ENCODE assay signal across 8 cellular contexts in the genomic region with DNA sequence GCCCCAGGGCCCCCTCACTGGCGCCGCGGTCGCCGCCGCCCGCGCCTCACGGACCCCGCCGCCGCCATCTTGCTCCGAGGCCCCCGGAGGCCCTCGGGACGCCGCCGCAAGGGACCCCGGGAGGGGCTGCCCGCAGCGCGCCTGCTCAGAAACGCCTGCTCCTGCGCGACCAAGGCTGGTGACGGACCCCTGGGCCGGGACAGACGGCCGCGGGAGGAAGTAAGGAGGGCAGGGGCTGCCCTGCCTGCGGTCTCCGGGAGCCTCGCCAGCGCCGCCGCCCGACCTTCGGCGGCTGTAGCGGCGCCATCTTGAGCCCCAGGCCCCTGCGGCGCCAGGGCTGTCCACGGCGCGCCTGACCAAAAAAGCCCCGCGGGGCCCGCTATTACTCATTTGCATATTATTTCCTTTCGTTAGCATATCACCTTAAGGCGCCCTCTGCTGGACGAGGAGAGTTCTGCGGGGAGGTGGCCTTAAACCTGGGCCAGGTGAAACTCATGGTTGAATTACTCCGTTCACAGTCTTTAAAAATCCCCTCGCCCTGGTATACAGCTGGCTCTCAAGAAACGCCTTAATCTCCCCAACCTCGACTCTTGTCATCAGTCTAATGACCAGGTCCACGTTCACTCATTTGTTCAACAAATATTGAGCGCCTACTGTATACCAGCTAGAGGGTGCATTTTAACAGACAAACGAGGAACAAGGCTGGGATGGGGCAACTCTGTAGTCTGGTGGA. TPM values are rescaled to one million over a fixed set of nuclear protein-coding genes. Genes with fewer than 3 reads are reported as not detected.
DNase-seq lines count a peak whose midpoint lies in the region; ATAC-seq and TF ChIP-seq lines count a peak whose summit lies in the region.

A gene with protein sequence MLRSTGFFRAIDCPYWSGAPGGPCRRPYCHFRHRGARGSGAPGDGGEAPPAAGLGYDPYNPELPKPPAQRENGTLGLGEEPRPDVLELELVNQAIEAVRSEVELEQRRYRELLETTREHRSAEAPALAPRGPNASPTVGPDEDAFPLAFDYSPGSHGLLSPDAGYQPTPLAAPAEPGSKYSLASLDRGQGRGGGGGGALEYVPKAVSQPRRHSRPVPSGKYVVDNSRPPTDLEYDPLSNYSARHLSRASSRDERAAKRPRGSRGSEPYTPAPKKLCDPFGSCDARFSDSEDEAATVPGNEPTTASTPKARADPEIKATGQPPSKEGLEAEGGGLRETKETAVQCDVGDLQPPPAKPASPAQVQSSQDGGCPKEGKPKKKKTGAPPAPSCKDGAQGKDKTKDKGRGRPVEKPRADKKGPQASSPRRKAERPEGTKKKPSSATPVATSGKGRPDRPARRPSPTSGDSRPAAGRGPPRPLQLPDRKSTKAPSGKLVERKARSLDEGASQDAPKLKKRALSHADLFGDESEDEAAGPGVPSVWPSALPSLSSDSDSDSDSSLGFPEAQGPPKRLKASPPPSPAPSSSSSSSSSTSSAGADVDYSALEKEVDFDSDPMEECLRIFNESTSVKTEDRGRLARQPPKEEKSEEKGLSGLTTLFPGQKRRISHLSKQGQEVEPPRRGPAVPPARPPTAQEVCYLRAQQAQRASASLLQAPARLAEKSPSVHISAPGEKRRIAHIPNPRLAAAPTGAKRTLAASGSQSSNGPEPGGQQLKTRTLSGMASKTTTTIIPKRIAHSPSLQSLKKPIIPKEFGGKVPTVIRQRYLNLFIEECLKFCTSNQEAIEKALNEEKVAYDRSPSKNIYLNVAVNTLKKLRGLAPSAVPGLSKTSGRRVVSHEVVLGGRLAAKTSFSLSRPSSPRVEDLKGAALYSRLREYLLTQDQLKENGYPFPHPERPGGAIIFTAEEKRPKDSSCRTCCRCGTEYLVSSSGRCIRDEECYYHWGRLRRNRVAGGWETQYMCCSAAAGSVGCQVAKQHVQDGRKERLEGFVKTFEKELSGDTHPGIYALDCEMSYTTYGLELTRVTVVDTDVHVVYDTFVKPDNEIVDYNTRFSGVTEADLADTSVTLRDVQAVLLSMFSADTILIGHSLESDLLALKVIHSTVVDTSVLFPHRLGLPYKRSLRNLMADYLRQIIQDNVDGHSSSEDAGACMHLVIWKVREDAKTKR (minus strand): TSS at position 85 of the 733 bp plus-strand sequence. CDS start 125 bp downstream, outside the sequence.

- peak within 1 kb of the TSS; percentile 99 for H3K9ac ChIP-seq in BLaER1

- ATAC-seq in HG03469 (IDR thresholded peaks at IDR 0.05; ENCODE audit: unreplicated experiment) (peak; percentile 39), left lobe of liver (peak; percentile 85)

- H3K27me3 ChIP-seq in BLaER1 = no peaks in the 10 kb centered on the region

- H3K4me2 ChIP-seq in BLaER1 = peak within 1 kb of the TSS; percentile 100

- no peaks in the 10 kb centered on the region for H3K9me3 ChIP-seq in BLaER1

- H3K4me3 ChIP-seq in BLaER1 = peak within 1 kb of the TSS; percentile 99
- H3K4me3 ChIP-seq in coronary artery = peak within 1 kb of the TSS; percentile 98

- peaks cover 87% of the 10 kb centered on the region for H3K4me1 ChIP-seq in BLaER1

- H4K20me1 ChIP-seq in BLaER1 = peaks cover 74% of the 10 kb centered on the region

- TF ChIP-seq CTCF in coronary artery (IDR thresholded peaks at IDR 0.05) = peak; percentile 91

- DNase-seq in GM19240 (ENCODE audit: insufficient read length, low spot score) = peak; percentile 87
- DNase-seq in NCI-H526 (lab: John Stamatoyannopoulos, UW) = peak; percentile 53 to 89
- DNase-seq in activated CD4-positive, alpha-beta T cell treated with anti-CD3 and anti-CD28 coated beads for 48 hours = peak; percentile 98
- peak; percentile 94 for DNase-seq in coronary artery (ENCODE audit: low spot score)
- DNase-seq in left lobe of liver (ENCODE audit: low spot score) = peak; percentile 96
- peak; percentile 97 for DNase-seq in stimulated activated CD4-positive, alpha-beta T cell treated with anti-CD3 and anti-CD28 coated beads, Interleukin-2, amount 100 ng/mL, for 4 hours (ENCODE audit: low read depth)

- peaks cover 31% of the 10 kb centered on the region for H3K36me3 ChIP-seq in BLaER1

- H3K27ac ChIP-seq in BLaER1 = peak within 1 kb of the TSS; percentile 100
- peak within 1 kb of the TSS; percentile 96 to 98 for H3K27ac ChIP-seq in coronary artery

RNA-seq across cellular contexts. Expression of the gene that starts here (rescaled TPM):
- 19.3 TPM for total RNA-seq in left lobe of liver

Comparison
In these comparisons a context has a peak if more than half of its experiments do, and no peak if none do; other contexts are left out.
1. Peak in every context shown above with its lines: DNase-seq, ATAC-seq, H3K4me3 ChIP-seq and H3K27ac ChIP-seq.